ENCODE assay signal across 11 cellular contexts in genomic region chr1:168719306-168720111, GRCh38. TPM values are rescaled to one million over a fixed set of nuclear protein-coding genes. Genes with fewer than 3 reads are reported as not detected.
DNase-seq lines count a peak whose midpoint lies in the region; ATAC-seq, FAIRE-seq and TF ChIP-seq lines count a peak whose summit lies in the region.
"Had no signal": no experiment of that assay in that cellular context is flagged by ENCODE, and none has a peak within 500 bp of the region (broad histone marks: within the 10 kb centered on the region; RNA-seq: fewer than 3 reads in every experiment).

No MANE protein-coding gene starts in this region.

- no peak for TF ChIP-seq EP300 in tibial nerve (IDR thresholded peaks at IDR 0.05)

- H3K27me3 ChIP-seq in astrocyte (ENCODE audit: insufficient read depth, low read length) (no peaks in the 10 kb centered on the region), tibial nerve (no peaks in the 10 kb centered on the region)
- H3K27me3 ChIP-seq: BE2C had no signal

- no peaks in the 10 kb centered on the region for H3K36me3 Mint-ChIP-seq in astrocyte (ENCODE audit: low read depth, unreplicated experiment)

- H3K27me3 Mint-ChIP-seq in astrocyte (ENCODE audit: low read depth, unreplicated experiment): peaks cover 9% of the 10 kb centered on the region

- FAIRE-seq in astrocyte (lab: Jason Lieb, UNC): no peak

- H3K4me1 Mint-ChIP-seq in astrocyte (ENCODE audit: low read depth, unreplicated experiment): peaks cover 10% of the 10 kb centered on the region

- no peak overlapping the region for H3K9ac ChIP-seq in astrocyte (ENCODE audit: low read length)

- no peak overlapping the region for H3K27ac ChIP-seq in astrocyte (ENCODE audit: low read depth, low read length)
- no peak overlapping the region for H3K27ac ChIP-seq in tibial nerve
- H3K27ac ChIP-seq: prostate gland had no signal

- TF ChIP-seq CTCF in astrocyte (IDR thresholded peaks at IDR 0.05; ENCODE audit: insufficient read depth, low read depth, low read length) (no peak), tibial nerve (IDR thresholded peaks at IDR 0.05) (no peak)

- WGBS in tibial nerve, 2 donors: 89 to 93% methylated on average over 5 of the region's 5 CpGs

- ATAC-seq in GM19452 (IDR thresholded peaks at IDR 0.05; ENCODE audit: unreplicated experiment) (peak; percentile 85), HG03097 (IDR thresholded peaks at IDR 0.05; ENCODE audit: low FRiP score, unreplicated experiment) (peak; percentile 69)

- H3K79me2 ChIP-seq in astrocyte (ENCODE audit: insufficient read depth, low read length): no peaks in the 10 kb centered on the region

- H3K4me3 Mint-ChIP-seq in astrocyte (ENCODE audit: unreplicated experiment): no peak overlapping the region

- H3K9me3 Mint-ChIP-seq in astrocyte (ENCODE audit: unreplicated experiment): no peaks in the 10 kb centered on the region

- H3K4me1 ChIP-seq in astrocyte (ENCODE audit: insufficient read depth, low read length): no peaks in the 10 kb centered on the region
- no peaks in the 10 kb centered on the region for H3K4me1 ChIP-seq in tibial nerve
- H3K4me1 ChIP-seq: prostate gland had no signal

- H3K36me3 ChIP-seq in astrocyte (ENCODE audit: insufficient read depth, low read length) (no peaks in the 10 kb centered on the region), tibial nerve (no peaks in the 10 kb centered on the region)
- H3K36me3 ChIP-seq: BE2C, prostate gland had no signal

- no peaks in the 10 kb centered on the region for H3K9me3 ChIP-seq in astrocyte (ENCODE audit: insufficient read depth, low read depth, low read length)
- no peaks in the 10 kb centered on the region for H3K9me3 ChIP-seq in tibial nerve
- H3K9me3 ChIP-seq: BE2C, prostate gland had no signal

- peak; percentile 86 for DNase-seq in Daoy (ENCODE audit: low read depth)
- peak; percentile 68 for DNase-seq in astrocyte (ENCODE audit: low read depth)
- DNase-seq in HuH-7.5 (ENCODE audit: low spot score): no peak
- no peak for DNase-seq in tibial nerve (ENCODE audit: low spot score in 2 of 2)
- DNase-seq in stimulated activated CD4-positive, alpha-beta T cell treated with anti-CD3 and anti-CD28 coated beads, Interleukin-4, amount 100 ng/mL, for 1 hour: no peak
- no peak for DNase-seq in activated T-cell treated with anti-CD3 and anti-CD28 coated beads, Interleukin-2, amount 50 U/mL, for 1 hour
- DNase-seq: BE2C had no signal

- no peaks in the 10 kb centered on the region for H4K20me1 ChIP-seq in astrocyte (ENCODE audit: insufficient read depth, low read length)

- no peak overlapping the region for H2AFZ ChIP-seq in astrocyte (ENCODE audit: low read depth, low read length)

- no peak overlapping the region for H3K4me2 ChIP-seq in astrocyte (ENCODE audit: low read length)

- H3K27ac Mint-ChIP-seq in astrocyte (ENCODE audit: unreplicated experiment): no peak overlapping the region

- TF ChIP-seq POLR2A in tibial nerve (IDR thresholded peaks at IDR 0.05): no peak

- H3K4me3 ChIP-seq in astrocyte (ENCODE audit: insufficient read depth, low read depth, low read length): no peak overlapping the region
- no peak overlapping the region for H3K4me3 ChIP-seq in tibial nerve
- H3K4me3 ChIP-seq: prostate gland had no signal

RNA-seq across cellular contexts. Expression of gene DPT, which starts 9.5 kb away (rescaled TPM):
- 0.24 and 0.69 TPM in 2 replicates for total RNA-seq in Daoy (2014; rRNA removed; shearing (Covaris generic))
- total RNA-seq in astrocyte: not detected in 2 replicates
- total RNA-seq in tibial nerve: 10 to 100 TPM; 21.3 to 81.5 (median 40.0) TPM
- total RNA-seq: SK-MEL-5 had no signal

Comparison
In these comparisons a context has a peak if more than half of its experiments do, and no peak if none do; other contexts are left out.
1. DNase-seq: peak in Daoy (single experiment) and astrocyte (single experiment); none in HuH-7.5 (single experiment), tibial nerve (0 of 2), stimulated activated CD4-positive, alpha-beta T cell treated with anti-CD3 and anti-CD28 coated beads, Interleukin-4, amount 100 ng/mL, for 1 hour (single experiment) and activated T-cell treated with anti-CD3 and anti-CD28 coated beads, Interleukin-2, amount 50 U/mL, for 1 hour (single experiment).
2. RNA of gene DPT, which starts 9.5 kb away (total RNA-seq): 21.3 to 81.5 TPM in tibial nerve; 0.24 to 0.69 TPM in Daoy and not detected in astrocyte; every median in the first group is over 10 times any median in the second.